ENCODE assay signal across 14 cellular contexts in the genomic region with DNA sequence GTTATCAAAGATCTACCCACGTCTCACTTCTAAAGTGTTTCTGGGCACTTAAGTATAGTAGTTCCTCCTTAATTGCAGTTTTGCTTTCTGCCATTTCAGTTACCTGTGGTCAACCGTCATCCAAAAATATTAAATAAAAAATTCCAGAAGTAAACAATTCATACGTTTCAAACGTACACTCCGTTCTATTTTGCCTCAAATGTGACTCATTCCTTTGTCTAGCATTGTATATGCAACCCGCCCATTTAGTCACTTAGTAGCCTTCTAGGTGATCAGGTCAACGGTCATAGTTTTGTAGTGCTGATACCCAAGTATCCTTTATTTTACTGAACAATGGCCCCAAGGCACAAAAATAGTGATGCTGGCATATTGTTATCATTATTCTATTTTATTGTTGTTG. TPM values are rescaled to one million over a fixed set of nuclear protein-coding genes. Genes with fewer than 3 reads are reported as not detected.
A peak's percentile ranks its signal among the peaks of the same experiment; 100 is the strongest.
DNase-seq lines count a peak whose midpoint lies in the region; ATAC-seq and TF ChIP-seq lines count a peak whose summit lies in the region.
"Had no signal": no experiment of that assay in that cellular context is flagged by ENCODE, and none has a peak within 500 bp of the region (broad histone marks: within the 10 kb centered on the region; RNA-seq: fewer than 3 reads in every experiment).

No MANE protein-coding gene starts in this region.

- H3K36me3 Mint-ChIP-seq in activated CD8-positive, alpha-beta T cell treated with anti-CD3 and anti-CD28 coated beads for 36 hours (ENCODE audit: low read depth) = no peaks in the 10 kb centered on the region

- POLR2A ChIA-PET in activated CD8-positive, alpha-beta T cell treated with anti-CD3 and anti-CD28 coated beads for 36 hours (lab: Charles Lee) = no interaction called here

- TF ChIP-seq POLR2A in gastroesophageal sphincter (IDR thresholded peaks at IDR 0.05) = no peak

- no peak overlapping the region for H3K4me3 ChIP-seq in mammary epithelial cell (replicated peaks in 1 of 3; ENCODE audit: insufficient read depth in 1 of 3, low read depth in 2 of 3, low read length in 3 of 3)
- no peak overlapping the region for H3K4me3 ChIP-seq in gastroesophageal sphincter
- H3K4me3 ChIP-seq: BLaER1 treated with 17β-estradiol and CSF1 and Interleukin-3, amounts not matched to agents 10 nM and 100 nM had no signal

- H3K36me3 ChIP-seq in mammary epithelial cell (ENCODE audit: insufficient read depth, low read length) (no peaks in the 10 kb centered on the region), gastroesophageal sphincter (no peaks in the 10 kb centered on the region)

- ATAC-seq in foreskin keratinocyte (peak; percentile 58), gastroesophageal sphincter (no peak)
- ATAC-seq in activated CD8-positive, alpha-beta T cell treated with anti-CD3 and anti-CD28 coated beads for 36 hours = no peak

- BruUV-seq in mammary epithelial cell (replicated peaks; lab: Mats Ljungman, UMichigan) = no TSS peak

- H3K79me2 ChIP-seq in mammary epithelial cell (ENCODE audit: insufficient read depth, low read length) = no peaks in the 10 kb centered on the region

- WGBS in mammary epithelial cell (ENCODE audit: low coverage, missing lambda C conversion rate) = 61% methylated on average over 7 of the region's 7 CpGs
- 79 to 86% methylated on average over 6 to 7 of the region's 7 CpGs for WGBS in gastroesophageal sphincter (ENCODE audit: low coverage in 1 of 2), 2 donors

- in situ Hi-C loops in mammary epithelial cell (cut with MboI; ENCODE audit: low sequenced_read_pairs in 2 of 2) = no loop called here

- H3K4me2 ChIP-seq in mammary epithelial cell (ENCODE audit: insufficient read depth, low read depth, low read length) = no peak overlapping the region
- H3K4me2 ChIP-seq: BLaER1 treated with 17β-estradiol and CSF1 and Interleukin-3, amounts not matched to agents 10 nM and 100 nM had no signal

- H4K20me1 ChIP-seq in mammary epithelial cell (ENCODE audit: insufficient read depth, low read length) = no peaks in the 10 kb centered on the region

- dilution Hi-C loops in mammary epithelial cell (cut with HindIII; ENCODE audit: low sequenced_read_pairs) = loop anchor here (25.0 kb wide), 1 partner anchor 224 kb away; no protein-coding TSS in a partner anchor

- no peaks in the 10 kb centered on the region for H3K27me3 Mint-ChIP-seq in activated CD8-positive, alpha-beta T cell treated with anti-CD3 and anti-CD28 coated beads for 36 hours

- H3K27ac ChIP-seq in mammary epithelial cell (ENCODE audit: insufficient read depth, low read depth, low read length) (no peak overlapping the region), foreskin keratinocyte (no peak overlapping the region), gastroesophageal sphincter (no peak overlapping the region)
- H3K27ac ChIP-seq: BLaER1 treated with 17β-estradiol and CSF1 and Interleukin-3, amounts not matched to agents 10 nM and 100 nM had no signal

- no peaks in the 10 kb centered on the region for H3K9me3 Mint-ChIP-seq in activated CD8-positive, alpha-beta T cell treated with anti-CD3 and anti-CD28 coated beads for 36 hours
- H3K9me3 Mint-ChIP-seq: HFFc6 had no signal

- no peak overlapping the region for H2AFZ ChIP-seq in mammary epithelial cell (ENCODE audit: low read depth, low read length)

- CTCF ChIA-PET in mammary epithelial cell (lab: Charles Lee; ENCODE audit: low non-redundant PET) = no interaction called here
- CTCF ChIA-PET in activated CD8-positive, alpha-beta T cell treated with anti-CD3 and anti-CD28 coated beads for 36 hours (lab: Charles Lee) = no interaction called here

- no peak overlapping the region for H3K4me3 Mint-ChIP-seq in activated CD8-positive, alpha-beta T cell treated with anti-CD3 and anti-CD28 coated beads for 36 hours
- H3K4me3 Mint-ChIP-seq: HFFc6 had no signal

- H3K9ac ChIP-seq in mammary epithelial cell (ENCODE audit: insufficient read depth, low read length) = no peak overlapping the region
- H3K9ac ChIP-seq: BLaER1 treated with 17β-estradiol and CSF1 and Interleukin-3, amounts not matched to agents 10 nM and 100 nM had no signal

- no peaks in the 10 kb centered on the region for H3K4me1 Mint-ChIP-seq in activated CD8-positive, alpha-beta T cell treated with anti-CD3 and anti-CD28 coated beads for 36 hours (ENCODE audit: low read depth)

- peak; percentile 43 for DNase-seq in DMS53 (lab: John Stamatoyannopoulos, UW)
- DNase-seq in LHCN-M2 (ENCODE audit: low read depth) = peak; percentile 6
- peak; percentile 14 for DNase-seq in mammary epithelial cell
- DNase-seq in foreskin keratinocyte = peak; percentile 15 to 31
- DNase-seq in CD1c-positive myeloid dendritic cell (ENCODE audit: extremely low spot score) = no peak
- no peak for DNase-seq in activated CD8-positive, alpha-beta T cell treated with anti-CD3 and anti-CD28 coated beads for 36 hours
- no peak for DNase-seq in globus pallidus (ENCODE audit: low spot score)
- DNase-seq: HFFc6, NCI-H1417 treated with DMSO at 0.1 percent for 48 hours, NCI-H1930, NCI-H446 treated with DMSO at 0.1 percent for 48 hours, NCI-H748 treated with DMSO at 0.1 percent for 48 hours had no signal

- H3K9me3 ChIP-seq in mammary epithelial cell (replicated peaks; ENCODE audit: insufficient read depth, low read length) = no peaks in the 10 kb centered on the region
- H3K9me3 ChIP-seq in gastroesophageal sphincter = no peaks in the 10 kb centered on the region

- H3K27me3 ChIP-seq in mammary epithelial cell (ENCODE audit: insufficient read depth, low read length) = no peaks in the 10 kb centered on the region
- H3K27me3 ChIP-seq in foreskin keratinocyte = peaks cover 2% of the 10 kb centered on the region
- no peaks in the 10 kb centered on the region for H3K27me3 ChIP-seq in gastroesophageal sphincter
- H3K27me3 ChIP-seq: BLaER1 treated with 17β-estradiol and CSF1 and Interleukin-3, amounts not matched to agents 10 nM and 100 nM had no signal

- TF ChIP-seq CTCF in mammary epithelial cell (conservative IDR thresholded peaks at IDR 0.05 in 1 of 2, IDR thresholded peaks at IDR 0.05 in 1 of 2; ENCODE audit: extremely low read depth in 1 of 2, insufficient read depth in 1 of 2, low read depth in 1 of 2, low read length in 2 of 2) (no peak), foreskin keratinocyte (conservative IDR thresholded peaks at IDR 0.05) (no peak), gastroesophageal sphincter (IDR thresholded peaks at IDR 0.05) (no peak)
- TF ChIP-seq CTCF in activated CD8-positive, alpha-beta T cell treated with anti-CD3 and anti-CD28 coated beads for 36 hours (IDR thresholded peaks at IDR 0.05) = no peak

- no peak for TF ChIP-seq EP300 in gastroesophageal sphincter (IDR thresholded peaks at IDR 0.05)

- H3K27ac Mint-ChIP-seq in activated CD8-positive, alpha-beta T cell treated with anti-CD3 and anti-CD28 coated beads for 36 hours = no peak overlapping the region
- H3K27ac Mint-ChIP-seq: HFFc6 had no signal

- intact Hi-C loops in mammary epithelial cell (cut with micrococcal nuclease) = no loop called here
- intact Hi-C loops in activated CD8-positive, alpha-beta T cell treated with anti-CD3 and anti-CD28 coated beads for 36 hours (cut with micrococcal nuclease) = no loop called here

- H3K4me1 ChIP-seq in mammary epithelial cell (ENCODE audit: insufficient read depth, low read length) (peaks cover 6% of the 10 kb centered on the region), foreskin keratinocyte (no peaks in the 10 kb centered on the region), gastroesophageal sphincter (no peaks in the 10 kb centered on the region)

RNA-seq across cellular contexts. Expression of gene HGF, which starts 33.8 kb away (rescaled TPM):
- total RNA-seq in LHCN-M2 (2014; rRNA removed) = 11.5 and 13.0 TPM in 2 replicates
- polyA plus RNA-seq in LHCN-M2 (2012) = 0.04 TPM
- total RNA-seq in mammary epithelial cell = under 1 TPM in 1 of 2 donors, not detected in 1; 0.17 TPM
- not detected for polyA plus RNA-seq in mammary epithelial cell
- not detected for polyA minus RNA-seq in mammary epithelial cell
- total RNA-seq in foreskin keratinocyte = not detected in 2 replicates
- not detected in 2 replicates for polyA plus RNA-seq in foreskin keratinocyte
- not detected for total RNA-seq in activated CD8-positive, alpha-beta T cell treated with anti-CD3 and anti-CD28 coated beads for 36 hours
- total RNA-seq in gastroesophageal sphincter = 10 to 100 TPM in 2 of 4 donors, 1 to 10 TPM in 2; 4.7 to 13.6 (median 8.5) TPM

Comparison
In these comparisons a context has a peak if more than half of its experiments do, and no peak if none do; other contexts are left out.
1. DNase-seq: peak in DMS53 (single experiment), LHCN-M2 (single experiment), mammary epithelial cell (single experiment) and foreskin keratinocyte (2 of 2); none in CD1c-positive myeloid dendritic cell (single experiment), activated CD8-positive, alpha-beta T cell treated with anti-CD3 and anti-CD28 coated beads for 36 hours (single experiment) and globus pallidus (single experiment).